ENCODE assay signal across 9 cellular contexts in genomic region chr5:151696470-151697061, GRCh38. TPM values are rescaled to one million over a fixed set of nuclear protein-coding genes. Genes with fewer than 3 reads are reported as not detected.
A peak's percentile ranks its signal among the peaks of the same experiment; 100 is the strongest.
DNase-seq lines count a peak whose midpoint lies in the region; ATAC-seq and TF ChIP-seq lines count a peak whose summit lies in the region.
"Had no signal": no experiment of that assay in that cellular context is flagged by ENCODE, and none has a peak within 500 bp of the region (broad histone marks: within the 10 kb centered on the region; RNA-seq: fewer than 3 reads in every experiment).

No MANE protein-coding gene starts in this region.

- H3K4me2 ChIP-seq in GM23338: peak overlapping the region; percentile 55

- DNase-seq in GM23338 (ENCODE audit: low spot score) (peak; percentile 46), amniotic stem cell (lab: John Stamatoyannopoulos, UW) (peak; percentile 94), gastrocnemius medialis (peak; percentile 37 to 54), NCI-H2107 (lab: John Stamatoyannopoulos, UW) (no peak), G401 (ENCODE audit: low spot score) (no peak)
- no peak for DNase-seq in stimulated activated naive CD8-positive, alpha-beta T cell treated with anti-CD3 and anti-CD28 coated beads, Interleukin-15, amount 100 ng/mL, for 72 hours
- DNase-seq: NCI-H1436 had no signal

- peaks cover 10% of the 10 kb centered on the region; the same call in 1 of the 2 replicates for H3K9me2 ChIP-seq in GM23338 (ENCODE audit: insufficient read depth)

- TF ChIP-seq CTCF in GM23338 (conservative IDR thresholded peaks at IDR 0.05; ENCODE audit: low read depth in 2 of 2): no peak; a peak in 1 of 4 replicates
- no peak for TF ChIP-seq CTCF in gastrocnemius medialis (IDR thresholded peaks at IDR 0.05 in 4 of 5, conservative IDR thresholded peaks at IDR 0.05 in 1 of 5)

- intact Hi-C loops in gastrocnemius medialis (cut with DNase I; ENCODE audit: low total_unique reads): no loop called here

- H3K4me3 ChIP-seq in GM23338 (peak overlapping the region; percentile 30), iPS-15b (ENCODE audit: low read depth, low read length) (peak overlapping the region; percentile 48), gastrocnemius medialis (peak overlapping the region in 2 of 4 donors; percentile 13 to 23)

- H3F3A ChIP-seq in GM23338 (replicated peaks; ENCODE audit: low read depth): no peaks in the 10 kb centered on the region

- no peak overlapping the region for H3K9ac ChIP-seq in iPS-15b (ENCODE audit: low read depth, low read length)

- H3K4me1 ChIP-seq in GM23338 (ENCODE audit: insufficient read depth) (peaks cover 18% of the 10 kb centered on the region), iPS-15b (ENCODE audit: control insufficient read depth, insufficient read depth, low read length) (peaks cover 10% of the 10 kb centered on the region), gastrocnemius medialis (peaks cover 19 to 38% of the 10 kb centered on the region in 2 donors)

- TF ChIP-seq POLR2A in gastrocnemius medialis (IDR thresholded peaks at IDR 0.05): no peak

- H3K4me3 Mint-ChIP-seq in GM23338: peak overlapping the region; percentile 56
- H3K4me3 Mint-ChIP-seq in stimulated activated naive CD8-positive, alpha-beta T cell treated with anti-CD3 and anti-CD28 coated beads, Interleukin-15, amount 100 ng/mL, for 72 hours: no peak overlapping the region

- H3K36me3 Mint-ChIP-seq in GM23338 (ENCODE audit: low read depth): no peaks in the 10 kb centered on the region

- in situ Hi-C loops in gastrocnemius medialis (cut with MboI; ENCODE audit: low sequenced_read_pairs in 4 of 4) (no loop called here), G401 (cut with HindIII; ENCODE audit: low sequenced_read_pairs) (no loop called here)

- no peak overlapping the region for H3K27ac ChIP-seq in GM23338 (ENCODE audit: low read depth)
- H3K27ac ChIP-seq in gastrocnemius medialis: peak overlapping the region; percentile 55 to 70 (median 68)

- H3K36me3 ChIP-seq in GM23338 (ENCODE audit: insufficient read depth): no peaks in the 10 kb centered on the region
- no peaks in the 10 kb centered on the region for H3K36me3 ChIP-seq in iPS-15b (ENCODE audit: control insufficient read depth, insufficient read depth, low read length)
- no peaks in the 10 kb centered on the region for H3K36me3 ChIP-seq in gastrocnemius medialis

- no peaks in the 10 kb centered on the region for H3K79me2 ChIP-seq in GM23338 (replicated peaks; ENCODE audit: insufficient read depth)

- H4K20me1 ChIP-seq in GM23338 (replicated peaks; ENCODE audit: insufficient read depth): no peaks in the 10 kb centered on the region

- peaks cover 3% of the 10 kb centered on the region for H3K27me3 Mint-ChIP-seq in GM23338 (ENCODE audit: insufficient read depth, low read depth, poor library complexity)
- no peaks in the 10 kb centered on the region for H3K27me3 Mint-ChIP-seq in stimulated activated naive CD8-positive, alpha-beta T cell treated with anti-CD3 and anti-CD28 coated beads, Interleukin-15, amount 100 ng/mL, for 72 hours

- peak overlapping the region; percentile 90 for H2AFZ ChIP-seq in GM23338

- H3K27me3 ChIP-seq in GM23338 (ENCODE audit: insufficient read depth) (no peaks in the 10 kb centered on the region), iPS-15b (ENCODE audit: control insufficient read depth, insufficient read depth, low read length) (no peaks in the 10 kb centered on the region), gastrocnemius medialis (no peaks in the 10 kb centered on the region)

- ATAC-seq in GM23338 (peak; percentile 81), gastrocnemius medialis (peak; percentile 43 to 50), HG03097 (IDR thresholded peaks at IDR 0.05; ENCODE audit: low FRiP score, unreplicated experiment) (no peak)
- ATAC-seq in stimulated activated naive CD8-positive, alpha-beta T cell treated with anti-CD3 and anti-CD28 coated beads, Interleukin-15, amount 100 ng/mL, for 72 hours: no peak

- H3K4me1 Mint-ChIP-seq in GM23338: peaks cover 24% of the 10 kb centered on the region
- peaks cover 5% of the 10 kb centered on the region for H3K4me1 Mint-ChIP-seq in stimulated activated naive CD8-positive, alpha-beta T cell treated with anti-CD3 and anti-CD28 coated beads, Interleukin-15, amount 100 ng/mL, for 72 hours

- no peaks in the 10 kb centered on the region for H3K9me3 Mint-ChIP-seq in GM23338
- no peaks in the 10 kb centered on the region for H3K9me3 Mint-ChIP-seq in stimulated activated naive CD8-positive, alpha-beta T cell treated with anti-CD3 and anti-CD28 coated beads, Interleukin-15, amount 100 ng/mL, for 72 hours

- H3K27ac Mint-ChIP-seq in GM23338: peak overlapping the region; percentile 59
- no peak overlapping the region for H3K27ac Mint-ChIP-seq in stimulated activated naive CD8-positive, alpha-beta T cell treated with anti-CD3 and anti-CD28 coated beads, Interleukin-15, amount 100 ng/mL, for 72 hours

- no peaks in the 10 kb centered on the region for H3K9me3 ChIP-seq in iPS-15b (ENCODE audit: control insufficient read depth, insufficient read depth, low read length)
- no peaks in the 10 kb centered on the region for H3K9me3 ChIP-seq in gastrocnemius medialis

TF ChIP-seq in GM23338, 12 proteins besides CTCF, POLR2A, EP300 and RAD21:
- TF ChIP-seq POLR2AphosphoS5 (IDR thresholded peaks at IDR 0.05; ENCODE audit: low read depth) (no peak), CREB1 (CRISPR knock-in tag; IDR thresholded peaks at IDR 0.05; ENCODE audit: low read depth) (0 out of 2 replicates have a peak, but pooled peaks have one; percentile 17)
TF ChIP-seq in GM23338: peak in this region for 1.

RNA-seq across cellular contexts. Expression of gene SPARC, which starts 9.9 kb away (rescaled TPM):
- 203 and 218 TPM in 2 replicates for total RNA-seq in GM23338 (2014; rRNA removed; shearing (Covaris generic))
- polyA plus RNA-seq in GM23338 (2016; fragmentation: Nextera tagmentation; extraction: Ambion mirVana): 200 and 225 TPM in 2 replicates
- 100 to 1,000 TPM in 3 of 4 donors, 10 to 100 TPM in 1; 87.7 to 209 (median 163) TPM for total RNA-seq in gastrocnemius medialis
- 194 and 247 TPM in 2 replicates for total RNA-seq in G401 (2014; rRNA removed; shearing (Covaris generic))

Comparison
In these comparisons a context has a peak if more than half of its experiments do, and no peak if none do; other contexts are left out.
1. ATAC-seq: peak in GM23338 (single experiment) and gastrocnemius medialis (2 of 2); none in HG03097 (single experiment) and stimulated activated naive CD8-positive, alpha-beta T cell treated with anti-CD3 and anti-CD28 coated beads, Interleukin-15, amount 100 ng/mL, for 72 hours (single experiment).
2. DNase-seq: peak in GM23338 (single experiment), amniotic stem cell (single experiment) and gastrocnemius medialis (2 of 2); none in NCI-H2107 (single experiment), G401 (single experiment) and stimulated activated naive CD8-positive, alpha-beta T cell treated with anti-CD3 and anti-CD28 coated beads, Interleukin-15, amount 100 ng/mL, for 72 hours (0 of 2).